21 cellular contexts compared by ENCODE assay signal in genomic region chr15:80823120-80823519, GRCh38. TPM values are rescaled to one million over a fixed set of nuclear protein-coding genes. Genes with fewer than 3 reads are reported as not detected.
"Had no signal": no experiment of that assay in that cellular context is flagged by ENCODE, and none has a peak within 500 bp of the region (broad histone marks: within the 10 kb centered on the region; RNA-seq: fewer than 3 reads in every experiment).

No MANE protein-coding gene starts in this region.

- ATAC-seq: activated CD8-positive, alpha-beta T cell treated with anti-CD3 and anti-CD28 coated beads for 36 hours; activated naive CD8-positive, alpha-beta T cell treated with anti-CD3 and anti-CD28 coated beads, Interleukin-2, amount 50 U/mL, for 24 hours; lower lobe of right lung had no signal

- H3K4me3 ChIP-seq: lower lobe of right lung, thyroid gland had no signal

- DNase-seq: activated CD4-positive, alpha-beta T cell treated with anti-CD3 and anti-CD28 coated beads, Interleukin-2, amount 10 ng/mL, durations not matched to agents 24 days and 14 days; activated CD8-positive, alpha-beta T cell treated with anti-CD3 and anti-CD28 coated beads for 36 hours; activated effector memory CD4-positive, alpha-beta T cell treated with Interleukin-2 at 50 U/mL for 16 hours; activated naive CD4-positive, alpha-beta T cell treated with anti-CD3 and anti-CD28 coated beads, Interleukin-2, amount 10 ng/mL, durations not matched to agents 7 days and 5 days; activated naive CD8-positive, alpha-beta T cell treated with anti-CD3 and anti-CD28 coated beads, Interleukin-2, amount 50 U/mL, for 24 hours; activated T-cell treated with anti-CD3 and anti-CD28 coated beads, Interleukin-2, amount 50 U/mL, for 48 hours; aorta; cortex of kidney; erythroblast; foreskin melanocyte; glutamatergic neuron; hypothalamus; lower lobe of right lung; retina; stimulated activated naive CD4-positive, alpha-beta T cell treated with Interleukin-2 at 50 U/mL for 16 hours; T1000; thyroid gland had no signal

- H3K4me3 Mint-ChIP-seq: activated CD4-positive, alpha-beta T cell treated with anti-CD3 and anti-CD28 coated beads, Interleukin-2, amount 10 ng/mL, durations not matched to agents 24 days and 14 days; activated CD8-positive, alpha-beta T cell treated with anti-CD3 and anti-CD28 coated beads for 36 hours; activated naive CD4-positive, alpha-beta T cell treated with anti-CD3 and anti-CD28 coated beads, Interleukin-2, amount 10 ng/mL, durations not matched to agents 7 days and 5 days; activated naive CD8-positive, alpha-beta T cell treated with anti-CD3 and anti-CD28 coated beads, Interleukin-2, amount 50 U/mL, for 24 hours; central memory CD8-positive, alpha-beta T cell; nephron had no signal

- H3K4me1 Mint-ChIP-seq: activated CD4-positive, alpha-beta T cell treated with anti-CD3 and anti-CD28 coated beads, Interleukin-2, amount 10 ng/mL, durations not matched to agents 24 days and 14 days; activated naive CD4-positive, alpha-beta T cell treated with anti-CD3 and anti-CD28 coated beads, Interleukin-2, amount 10 ng/mL, durations not matched to agents 7 days and 5 days; activated naive CD8-positive, alpha-beta T cell treated with anti-CD3 and anti-CD28 coated beads, Interleukin-2, amount 50 U/mL, for 24 hours; central memory CD8-positive, alpha-beta T cell had no signal

- H3K9me3 ChIP-seq: lower lobe of right lung, thyroid gland had no signal

- H3K36me3 Mint-ChIP-seq: activated naive CD4-positive, alpha-beta T cell treated with anti-CD3 and anti-CD28 coated beads, Interleukin-2, amount 10 ng/mL, durations not matched to agents 7 days and 5 days had no signal

- H3K4me1 ChIP-seq: lower lobe of right lung, thyroid gland had no signal

- H3K27ac Mint-ChIP-seq: activated CD4-positive, alpha-beta T cell treated with anti-CD3 and anti-CD28 coated beads, Interleukin-2, amount 10 ng/mL, durations not matched to agents 24 days and 14 days; activated CD8-positive, alpha-beta T cell treated with anti-CD3 and anti-CD28 coated beads for 36 hours; activated naive CD4-positive, alpha-beta T cell treated with anti-CD3 and anti-CD28 coated beads, Interleukin-2, amount 10 ng/mL, durations not matched to agents 7 days and 5 days; activated naive CD8-positive, alpha-beta T cell treated with anti-CD3 and anti-CD28 coated beads, Interleukin-2, amount 50 U/mL, for 24 hours; nephron had no signal

- H3K36me3 ChIP-seq: lower lobe of right lung, thyroid gland had no signal

- H3K9me3 Mint-ChIP-seq: activated CD4-positive, alpha-beta T cell treated with anti-CD3 and anti-CD28 coated beads, Interleukin-2, amount 10 ng/mL, durations not matched to agents 24 days and 14 days; activated CD8-positive, alpha-beta T cell treated with anti-CD3 and anti-CD28 coated beads for 36 hours; activated naive CD4-positive, alpha-beta T cell treated with anti-CD3 and anti-CD28 coated beads, Interleukin-2, amount 10 ng/mL, durations not matched to agents 7 days and 5 days; activated naive CD8-positive, alpha-beta T cell treated with anti-CD3 and anti-CD28 coated beads, Interleukin-2, amount 50 U/mL, for 24 hours; central memory CD8-positive, alpha-beta T cell; nephron had no signal

- H3K27me3 ChIP-seq: thyroid gland had no signal

- H3K27ac ChIP-seq: lower lobe of right lung, thyroid gland had no signal

- FAIRE-seq: endometrium, keratinocyte had no signal

RNA-seq across cellular contexts. Expression of gene CEMIP, which starts 44.0 kb away (rescaled TPM):
- total RNA-seq: activated CD4-positive, alpha-beta T cell treated with anti-CD3 and anti-CD28 coated beads, Interleukin-2, amount 10 ng/mL, durations not matched to agents 24 days and 14 days; activated CD8-positive, alpha-beta T cell treated with anti-CD3 and anti-CD28 coated beads for 36 hours had no signal
